ENCODE assay signal across 9 cellular contexts in the genomic region with DNA sequence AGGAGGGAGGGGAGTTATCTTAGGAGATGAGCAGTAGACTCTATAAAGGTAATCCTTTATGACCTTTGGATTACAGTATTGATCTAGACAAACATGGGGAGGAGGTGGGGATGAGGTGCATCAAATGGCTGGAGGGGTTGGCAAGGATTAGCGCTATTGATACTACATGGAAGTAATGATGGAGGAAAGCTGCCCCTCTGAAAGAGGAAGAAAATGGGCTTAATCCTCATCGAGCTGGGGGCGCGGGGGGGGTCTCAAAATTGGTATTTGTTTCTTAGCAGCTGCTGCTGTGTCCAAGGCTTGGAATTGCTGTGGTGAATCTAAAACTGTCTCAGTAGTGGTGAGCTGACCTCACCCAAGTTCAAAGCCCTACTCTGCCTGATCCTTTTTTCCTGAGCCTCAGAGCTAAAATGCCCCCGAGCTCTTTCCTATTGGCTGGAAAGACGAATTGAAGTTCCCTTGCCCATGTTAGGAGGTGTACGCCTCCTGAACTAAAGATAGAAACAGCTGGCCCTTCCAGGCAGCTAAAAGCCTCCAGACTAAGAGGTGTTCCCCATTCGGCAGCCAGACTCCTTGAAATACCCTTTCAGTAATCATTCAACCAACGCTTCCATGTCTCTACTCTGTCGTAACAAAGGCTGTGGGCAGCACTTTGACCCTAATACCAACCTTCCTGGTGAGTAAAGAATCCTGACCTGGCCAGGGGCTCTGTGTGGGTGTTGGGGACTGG. TPM values are rescaled to one million over a fixed set of nuclear protein-coding genes. Genes with fewer than 3 reads are reported as not detected.
A peak's percentile ranks its signal among the peaks of the same experiment; 100 is the strongest.
DNase-seq lines count a peak whose midpoint lies in the region; ATAC-seq, FAIRE-seq and TF ChIP-seq lines count a peak whose summit lies in the region.
"Had no signal": no experiment of that assay in that cellular context is flagged by ENCODE, and none has a peak within 500 bp of the region (broad histone marks: within the 10 kb centered on the region; RNA-seq: fewer than 3 reads in every experiment).

A gene (plus strand): TSS at position 556 of the 730 bp plus-strand sequence. CDS start 57 bp downstream, at position 613.

- no peak for ATAC-seq in GM21390 (IDR thresholded peaks at IDR 0.05; ENCODE audit: unreplicated experiment)
- ATAC-seq: left colon had no signal

- H3K4me3 Mint-ChIP-seq in endodermal cell: no peak within 1 kb of the TSS
- peak within 1 kb of the TSS; percentile 36 for H3K4me3 Mint-ChIP-seq in neural crest cell

- TF ChIP-seq CTCF in endodermal cell (conservative IDR thresholded peaks at IDR 0.05) (no peak), neural crest cell (conservative IDR thresholded peaks at IDR 0.05) (no peak)

- H3K36me3 Mint-ChIP-seq in endodermal cell (ENCODE audit: low read depth) (peaks cover 53% of the 10 kb centered on the region), neural crest cell (ENCODE audit: low read depth) (peaks cover 47% of the 10 kb centered on the region)

- DNase-seq in EH (ENCODE audit: low read depth) (peak; percentile 85), NCI-H2227 treated with DMSO at 0.1 percent for 48 hours (lab: John Stamatoyannopoulos, UW) (peak; percentile 20), endodermal cell (no peak), neural crest cell (ENCODE audit: low read depth, low spot score) (no peak), urothelium cell line (ENCODE audit: low spot score) (no peak)
- DNase-seq in stimulated activated CD4-positive, alpha-beta T cell treated with anti-CD3 and anti-CD28 coated beads, Interleukin-4, amount 100 ng/mL, for 24 hours: no peak
- DNase-seq in stimulated activated CD4-positive, alpha-beta T cell treated with anti-CD3 and anti-CD28 coated beads, Interleukin-4, amount 100 ng/mL, for 1 hour: no peak

- H3K9me3 Mint-ChIP-seq in endodermal cell (peaks cover 62% of the 10 kb centered on the region), neural crest cell (no peaks in the 10 kb centered on the region)

- H3K27ac Mint-ChIP-seq in endodermal cell (peak within 1 kb of the TSS; percentile 65), neural crest cell (ENCODE audit: unreplicated experiment) (no peak within 1 kb of the TSS)

- H3K27ac ChIP-seq in endodermal cell (ENCODE audit: low read depth, low read length): no peak within 1 kb of the TSS

- H3K4me1 Mint-ChIP-seq in endodermal cell (peaks cover 2% of the 10 kb centered on the region), neural crest cell (peaks cover 6% of the 10 kb centered on the region)

- 93 to 94% methylated on average over 3 to 10 of the region's 10 CpGs for WGBS in endodermal cell (ENCODE audit: insufficient coverage in 1 of 2, insufficient read length in 1 of 2), 2 experiments

- FAIRE-seq in urothelium cell line (lab: Jason Lieb, UNC): no peak

- no peaks in the 10 kb centered on the region for H3K27me3 ChIP-seq in endodermal cell (ENCODE audit: control insufficient read depth, insufficient read depth, low read length, poor library complexity, severe bottlenecking)

- no peaks in the 10 kb centered on the region for H3K4me1 ChIP-seq in endodermal cell (ENCODE audit: control insufficient read depth, insufficient read depth, low read length)

- H3K27me3 Mint-ChIP-seq in endodermal cell (ENCODE audit: insufficient read depth): no peaks in the 10 kb centered on the region
- H3K27me3 Mint-ChIP-seq in neural crest cell (ENCODE audit: low read depth): no peaks in the 10 kb centered on the region

- H3K36me3 ChIP-seq in endodermal cell (ENCODE audit: control insufficient read depth, insufficient read depth, low read length): peaks cover 49% of the 10 kb centered on the region

- H3K9me3 ChIP-seq in endodermal cell (ENCODE audit: control insufficient read depth, low read length): no peaks in the 10 kb centered on the region

- no peak within 1 kb of the TSS for H3K9ac ChIP-seq in endodermal cell (ENCODE audit: extremely low read depth, low read length, poor library complexity, severe bottlenecking)

- H3K4me3 ChIP-seq in endodermal cell (ENCODE audit: low read length): no peak within 1 kb of the TSS

RNA-seq across cellular contexts. Expression of the gene that starts here (rescaled TPM):
- total RNA-seq in endodermal cell: 1 to 10 TPM; 4.1 to 6.1 TPM
- polyA plus RNA-seq in endodermal cell (2013, experiment 1 of 2): 2.0 TPM
- 3.1 TPM for polyA plus RNA-seq in endodermal cell (2013, experiment 2 of 2)
- total RNA-seq in neural crest cell: 7.1 and 10.2 TPM in 2 replicates

Comparison
In these comparisons a context has a peak if more than half of its experiments do, and no peak if none do; other contexts are left out.
1. DNase-seq: peak in EH (single experiment) and NCI-H2227 treated with DMSO at 0.1 percent for 48 hours (single experiment); none in endodermal cell (single experiment), neural crest cell (single experiment), stimulated activated CD4-positive, alpha-beta T cell treated with anti-CD3 and anti-CD28 coated beads, Interleukin-4, amount 100 ng/mL, for 24 hours (single experiment), stimulated activated CD4-positive, alpha-beta T cell treated with anti-CD3 and anti-CD28 coated beads, Interleukin-4, amount 100 ng/mL, for 1 hour (single experiment) and urothelium cell line (single experiment).